ENCODE assay signal across 8 cellular contexts in the genomic region with DNA sequence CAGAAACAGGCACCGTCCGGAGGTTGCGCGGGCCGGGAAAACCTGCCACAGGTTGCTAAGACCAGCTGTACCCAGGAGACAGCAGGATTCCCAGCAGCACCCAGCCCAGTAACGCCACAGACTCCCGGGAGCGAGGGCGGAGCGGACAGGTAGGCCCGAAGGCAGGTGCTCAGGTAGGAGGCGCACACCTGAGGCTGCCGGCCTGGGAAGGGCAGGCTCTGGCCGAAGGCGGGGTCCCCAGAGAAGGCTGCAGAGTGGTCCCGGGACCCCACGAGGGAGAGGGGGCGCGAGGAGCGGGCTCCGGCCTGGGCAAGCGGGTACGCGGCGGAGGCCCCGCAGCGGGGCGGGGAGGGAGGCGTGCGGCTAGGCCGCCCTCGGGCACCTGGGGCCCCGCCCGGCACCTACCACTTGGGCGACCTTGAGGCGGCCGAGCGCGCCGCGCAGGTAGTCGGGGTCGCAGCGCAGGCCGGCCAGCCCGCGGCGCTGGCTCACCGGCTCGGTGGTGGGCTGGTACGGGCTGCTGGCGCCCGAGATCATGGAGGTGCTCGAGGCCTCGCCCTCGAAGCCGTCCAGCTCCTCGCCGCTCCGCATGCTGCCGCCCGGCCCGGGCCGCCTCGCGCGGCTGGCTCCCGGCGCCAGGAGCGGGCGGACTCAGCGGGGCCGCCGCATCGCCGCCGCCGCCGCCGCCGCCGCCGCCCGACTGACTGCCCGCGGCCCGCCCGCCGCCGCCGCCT. TPM values are rescaled to one million over a fixed set of nuclear protein-coding genes. Genes with fewer than 3 reads are reported as not detected.
A peak's percentile ranks its signal among the peaks of the same experiment; 100 is the strongest.
DNase-seq lines count a peak whose midpoint lies in the region; ATAC-seq, FAIRE-seq and TF ChIP-seq lines count a peak whose summit lies in the region.

No MANE protein-coding gene starts in this region.

- TF ChIP-seq EP300 in HepG2 (IDR thresholded peaks at IDR 0.05; ENCODE audit: low read depth in 2 of 2, low read length in 2 of 2) (no peak), HepG2 (CRISPR knock-in tag; IDR thresholded peaks at IDR 0.05; ENCODE audit: borderline replicate concordance) (no peak)

- peak in 1 of 2 experiments; percentile 41; a peak in 1 of 4 replicates for TF ChIP-seq POLR2A in HepG2 (IDR thresholded peaks at IDR 0.05; ENCODE audit: insufficient read depth in 1 of 2, low read depth in 2 of 2, low read length in 2 of 2)

- H3K9ac ChIP-seq in HepG2 (ENCODE audit: insufficient read depth, low read depth, low read length) = peak overlapping the region; percentile 79

- peak; percentile 21; the same call in 1 of the 2 replicates for TF ChIP-seq RAD21 in HepG2 (CRISPR knock-in tag; IDR thresholded peaks at IDR 0.05)

- H3K4me1 ChIP-seq in OCI-LY7 (ENCODE audit: insufficient read depth, low read length, poor library complexity, severe bottlenecking) (peaks cover 4% of the 10 kb centered on the region), HepG2 (ENCODE audit: insufficient read depth, low read length) (peaks cover 48% of the 10 kb centered on the region)

- no peak overlapping the region for H2AFZ ChIP-seq in OCI-LY7 (ENCODE audit: low read length)
- no peak overlapping the region for H2AFZ ChIP-seq in HepG2 (ENCODE audit: low read length)

- H4K20me1 ChIP-seq in OCI-LY7 (ENCODE audit: insufficient read depth, low read length) (no peaks in the 10 kb centered on the region), HepG2 (ENCODE audit: insufficient read depth, low read length) (no peaks in the 10 kb centered on the region)

- in situ Hi-C loops in HepG2 (cut with HindIII; ENCODE audit: extremely low pct_ligation_motif_present, low pct_unique_long_range_greater_than_20kb) = no loop called here

- BruUV-seq in OCI-LY7 (replicated peaks; lab: Mats Ljungman, UMichigan) (no TSS peak), HepG2 (replicated peaks; lab: Mats Ljungman, UMichigan) (no TSS peak)

- POLR2A ChIA-PET in OCI-LY7 (lab: Charles Lee) (interaction anchor here (1.0 to 1.4 kb wide), 2 partner anchors 12 to 84 kb away, joined by 3 to 5 read pairs; no protein-coding TSS in a partner anchor), HepG2 (lab: Yijun Ruan, JAX) (interaction anchor here (1.2 kb wide), 1 partner anchor 88 kb away, joined by 3 read pairs; no protein-coding TSS in a partner anchor)

- H3K27me3 ChIP-seq in HepG2 (ENCODE audit: control insufficient read depth in 1 of 2, insufficient read depth in 2 of 2, low read length in 2 of 2) = peaks cover 0 to 5% of the 10 kb centered on the region in 2 experiments; a peak in 2 of 5 replicates

- WGBS in HepG2 (ENCODE audit: low lambda C conversion rate) = 3% methylated on average over 34 of the region's 91 CpGs

- H3K79me2 ChIP-seq in OCI-LY7 (ENCODE audit: insufficient read depth, low read depth, low read length) = no peaks in the 10 kb centered on the region
- H3K79me2 ChIP-seq in HepG2 (ENCODE audit: insufficient read depth, low read length) = peaks cover 11% of the 10 kb centered on the region

- H3K9me3 ChIP-seq in OCI-LY7 (ENCODE audit: low read length) (no peaks in the 10 kb centered on the region), HepG2 (ENCODE audit: low read length) (no peaks in the 10 kb centered on the region)

- peak; percentile 35 for ATAC-seq in HG02981 (IDR thresholded peaks at IDR 0.05; ENCODE audit: unreplicated experiment)
- peak; percentile 60 for ATAC-seq in HepG2

- TF ChIP-seq CTCF in OCI-LY7 (conservative IDR thresholded peaks at IDR 0.05; ENCODE audit: low read length) = no peak
- no peak for TF ChIP-seq CTCF in cardiac fibroblast (IDR thresholded peaks at IDR 0.05; ENCODE audit: low read depth, low read length)
- no peak for TF ChIP-seq CTCF in HepG2 (CRISPR knock-in tag; IDR thresholded peaks at IDR 0.05)

- CTCF ChIA-PET in OCI-LY7 (lab: Charles Lee; ENCODE audit: unreplicated experiment) (interaction anchor here (0.6 kb wide), 2 partner anchors 19 to 172 kb away, joined by 3 read pairs; no protein-coding TSS in a partner anchor), HepG2 (lab: Yijun Ruan, JAX; ENCODE audit: low intra/inter-chr PET ratio, low total read pairs) (interaction anchor here (2.0 kb wide), 1 partner anchor 88 kb away, joined by 8 read pairs; no protein-coding TSS in a partner anchor)

- DNase-seq in activated effector memory CD4-positive, alpha-beta T cell treated with anti-CD3 and anti-CD28 coated beads, Interleukin-2, amount 50 U/mL, for 16 hours = peak; percentile 62
- DNase-seq in activated effector memory CD4-positive, alpha-beta T cell treated with Interleukin-2 at 50 U/mL for 16 hours = no peak
- DNase-seq in OCI-LY7 (ENCODE audit: low spot score) = no peak
- DNase-seq in cardiac fibroblast (ENCODE audit: low read depth in 2 of 2) = no peak
- DNase-seq in HepG2 (ENCODE audit: low spot score) = no peak
- peak in 11 of 49 donors; percentile 14 to 48 (median 35) for DNase-seq in substantia nigra (lab: John Stamatoyannopoulos, UW)
- DNase-seq in NOMO-1 (lab: John Stamatoyannopoulos, UW; ENCODE audit: unreplicated experiment in 2 of 2) = no peak

- intact Hi-C loops in OCI-LY7 (cut with micrococcal nuclease; ENCODE audit: unreplicated experiment) (no loop called here), HepG2 (cut with micrococcal nuclease; ENCODE audit: unreplicated experiment) (no loop called here)

- H3K36me3 ChIP-seq in OCI-LY7 (ENCODE audit: insufficient read depth, low read length) (no peaks in the 10 kb centered on the region), HepG2 (replicated peaks in 1 of 2; ENCODE audit: control insufficient read depth in 1 of 2, insufficient read depth in 2 of 2, low read length in 2 of 2) (no peaks in the 10 kb centered on the region)

- no peak overlapping the region for H3K27ac ChIP-seq in OCI-LY7 (ENCODE audit: low read depth, low read length, poor library complexity, severe bottlenecking)
- H3K27ac ChIP-seq in HepG2 (ENCODE audit: extremely low read length, insufficient read depth, low read length) = no peak overlapping the region
- H3K27ac ChIP-seq in substantia nigra (ENCODE audit: low read depth, low read length, poor library complexity, severe bottlenecking) = peak overlapping the region; percentile 77

- no peak for FAIRE-seq in HepG2 (lab: Jason Lieb, UNC)

- H3K4me2 ChIP-seq in OCI-LY7 (ENCODE audit: low read length) (peak overlapping the region; percentile 89; the same call in 1 of the 2 replicates), HepG2 (ENCODE audit: low read depth, low read length) (peak overlapping the region; percentile 97)

- H3K4me3 ChIP-seq in OCI-LY7 (ENCODE audit: low read depth, low read length, poor library complexity, severe bottlenecking) (peak overlapping the region; percentile 52), cardiac fibroblast (replicated peaks in 1 of 2; ENCODE audit: low read depth in 2 of 2, low read length in 2 of 2) (peak overlapping the region; percentile 69), HepG2 (replicated peaks in 1 of 3; ENCODE audit: insufficient read depth in 1 of 3, low read depth in 2 of 3, low read length in 3 of 3) (peak overlapping the region; percentile 76 to 97 (median 87))

- H3K9me2 ChIP-seq in OCI-LY7 (ENCODE audit: insufficient read depth, low read length) = no peaks in the 10 kb centered on the region

RNA-seq across cellular contexts. Expression of a gene that starts 0.4 kb away (rescaled TPM):
- total RNA-seq in OCI-LY7 (2014; rRNA removed; shearing (Covaris generic)) = 0.03 TPM in 1 of 2 replicates, not detected in the other
- total RNA-seq in OCI-LY7 (2022) (0.76 and 1.3 TPM in 2 replicates), HepG2 (2016; rRNA removed; fragmentation: Illumina TruSeq; extraction: Trizol) (32.0 and 44.1 TPM in 2 replicates)
- 10.6 and 12.8 TPM in 2 replicates for total RNA-seq in HepG2 (2016; cell fraction: cytosol; rRNA removed; fragmentation: Illumina TruSeq; extraction: Trizol; ENCODE audit: low read depth)
- 32.2 and 42.2 TPM in 2 replicates for total RNA-seq in HepG2 (2016; cell fraction: insoluble cytoplasmic fraction; rRNA removed; fragmentation: Illumina TruSeq; extraction: Trizol)
- total RNA-seq in HepG2 (2016; cell fraction: membrane; rRNA removed; fragmentation: Illumina TruSeq; extraction: Trizol) = 27.4 and 28.5 TPM in 2 replicates
- total RNA-seq in HepG2 (2016; cell fraction: nucleus; rRNA removed; fragmentation: Illumina TruSeq; extraction: Trizol) = 32.4 and 32.8 TPM in 2 replicates
- polyA plus RNA-seq in HepG2 (2011; rRNA removed) = 36.3 and 41.3 TPM in 2 replicates
- polyA plus RNA-seq in HepG2 (2011; cell fraction: cytosol; rRNA removed) = 38.1 and 43.4 TPM in 2 replicates
- 45.0 and 48.2 TPM in 2 replicates for polyA plus RNA-seq in HepG2 (2011; cell fraction: nucleus; rRNA removed)
- polyA plus RNA-seq in HepG2 (2012) = 30.6 and 31.6 TPM in 2 replicates
- 3.9 and 4.5 TPM in 2 replicates for polyA plus RNA-seq in HepG2 (2016; cell fraction: cytosol; fragmentation: Illumina TruSeq; extraction: Trizol; ENCODE audit: low read depth)
- 29.5 and 30.3 TPM in 2 replicates for polyA plus RNA-seq in HepG2 (2016; cell fraction: insoluble cytoplasmic fraction; fragmentation: Illumina TruSeq; extraction: Trizol; ENCODE audit: low read depth)
- polyA plus RNA-seq in HepG2 (2016; cell fraction: membrane; fragmentation: Illumina TruSeq; extraction: Trizol; ENCODE audit: low read depth) = 10.0 and 11.3 TPM in 2 replicates
- 32.1 and 32.5 TPM in 2 replicates for polyA plus RNA-seq in HepG2 (2016; cell fraction: nucleus; fragmentation: Illumina TruSeq; extraction: Trizol; ENCODE audit: insufficient read depth, low read depth)
- 61.0 and 116 TPM in 2 replicates for polyA minus RNA-seq in HepG2 (2011; rRNA and poly(A)+ RNA removed; ENCODE audit: low replicate concordance)
- polyA minus RNA-seq in HepG2 (2011; cell fraction: cytosol; rRNA and poly(A)+ RNA removed) = 47.2 and 48.9 TPM in 2 replicates
- polyA minus RNA-seq in HepG2 (2011; cell fraction: nucleus; rRNA and poly(A)+ RNA removed) = 31.5 and 35.9 TPM in 2 replicates

RNA-seq across cellular contexts. Expression of a gene that starts 55.3 kb away (rescaled TPM):
- 48.4 and 48.9 TPM in 2 replicates for total RNA-seq in OCI-LY7 (2014; rRNA removed; shearing (Covaris generic))
- total RNA-seq in OCI-LY7 (2022) (62.4 and 64.0 TPM in 2 replicates), HepG2 (2016; rRNA removed; fragmentation: Illumina TruSeq; extraction: Trizol) (107 and 135 TPM in 2 replicates)
- total RNA-seq in HepG2 (2016; cell fraction: cytosol; rRNA removed; fragmentation: Illumina TruSeq; extraction: Trizol; ENCODE audit: low read depth) = 18.2 and 20.0 TPM in 2 replicates
- total RNA-seq in HepG2 (2016; cell fraction: insoluble cytoplasmic fraction; rRNA removed; fragmentation: Illumina TruSeq; extraction: Trizol) = 109 and 139 TPM in 2 replicates
- 25.6 and 31.6 TPM in 2 replicates for total RNA-seq in HepG2 (2016; cell fraction: membrane; rRNA removed; fragmentation: Illumina TruSeq; extraction: Trizol)
- total RNA-seq in HepG2 (2016; cell fraction: nucleus; rRNA removed; fragmentation: Illumina TruSeq; extraction: Trizol) = 194 and 230 TPM in 2 replicates
- 65.5 and 67.7 TPM in 2 replicates for polyA plus RNA-seq in HepG2 (2011; rRNA removed)
- polyA plus RNA-seq in HepG2 (2011; cell fraction: cytosol; rRNA removed) = 30.2 and 40.7 TPM in 2 replicates
- polyA plus RNA-seq in HepG2 (2011; cell fraction: nucleus; rRNA removed) = 210 and 219 TPM in 2 replicates
- polyA plus RNA-seq in HepG2 (2012) = 57.1 and 65.5 TPM in 2 replicates
- 3.3 and 3.7 TPM in 2 replicates for polyA plus RNA-seq in HepG2 (2016; cell fraction: cytosol; fragmentation: Illumina TruSeq; extraction: Trizol; ENCODE audit: low read depth)
- polyA plus RNA-seq in HepG2 (2016; cell fraction: insoluble cytoplasmic fraction; fragmentation: Illumina TruSeq; extraction: Trizol; ENCODE audit: low read depth) = 68.8 and 69.0 TPM in 2 replicates
- 9.8 and 12.1 TPM in 2 replicates for polyA plus RNA-seq in HepG2 (2016; cell fraction: membrane; fragmentation: Illumina TruSeq; extraction: Trizol; ENCODE audit: low read depth)
- polyA plus RNA-seq in HepG2 (2016; cell fraction: nucleus; fragmentation: Illumina TruSeq; extraction: Trizol; ENCODE audit: insufficient read depth, low read depth) = 329 and 373 TPM in 2 replicates
- 51.3 and 78.2 TPM in 2 replicates for polyA minus RNA-seq in HepG2 (2011; rRNA and poly(A)+ RNA removed; ENCODE audit: low replicate concordance)
- 27.4 and 28.7 TPM in 2 replicates for polyA minus RNA-seq in HepG2 (2011; cell fraction: cytosol; rRNA and poly(A)+ RNA removed)
- 169 and 176 TPM in 2 replicates for polyA minus RNA-seq in HepG2 (2011; cell fraction: nucleus; rRNA and poly(A)+ RNA removed)

Comparison
In these comparisons a context has a peak if more than half of its experiments do, and no peak if none do; other contexts are left out.
1. RNA of a gene that starts 0.4 kb away (total RNA-seq): 10.6 to 44.1 TPM in HepG2; 0.03 to 1.3 TPM in OCI-LY7; every median in the first group is over 4 times any median in the second.
2. Peak in every context shown above with its lines, with median percentiles within 50 percentile points of each other: H3K4me3 ChIP-seq.